Comparison of ENCODE assay signal across 7 cellular contexts in the genomic region with DNA sequence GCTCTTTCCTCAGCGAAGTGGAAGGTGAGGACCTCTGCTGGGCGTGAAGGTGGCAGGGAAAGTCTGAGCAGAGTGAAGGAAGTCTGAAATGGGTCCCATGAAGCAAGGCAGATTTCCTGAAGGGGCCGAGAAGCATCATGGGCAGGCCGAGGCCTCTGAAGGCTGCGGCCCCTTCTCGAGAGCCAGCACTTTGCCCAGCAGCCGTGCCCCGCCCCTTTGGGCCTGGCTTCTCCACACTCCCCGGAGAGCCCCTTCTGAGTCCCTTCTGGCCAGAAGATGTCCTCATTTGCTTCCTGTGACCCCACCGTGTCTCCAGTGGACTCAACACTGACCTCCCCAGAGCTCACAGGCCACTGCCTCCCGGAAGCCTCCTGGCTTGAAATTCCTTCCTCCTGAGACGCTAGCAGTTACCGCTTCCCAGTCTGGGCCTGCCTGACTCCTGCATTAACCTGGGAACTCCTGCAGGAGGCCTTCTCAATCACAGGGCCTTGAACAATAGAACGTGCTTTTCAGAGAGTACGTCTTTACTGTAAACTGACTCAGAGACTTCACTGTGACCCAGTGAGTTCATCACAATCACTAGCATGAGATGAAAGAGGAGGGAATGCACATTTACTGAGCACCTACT.
DNase-seq lines count a peak whose midpoint lies in the region; ATAC-seq, FAIRE-seq and TF ChIP-seq lines count a peak whose summit lies in the region.
"Not testable (repeated sequence)": the region's sequence is repeated elsewhere in the genome, so short reads cannot be mapped to it uniquely, and the experiment has no call there.

No MANE protein-coding gene starts in this region.

- not testable (repeated sequence) for H3K36me3 ChIP-seq in GM23338 (ENCODE audit: insufficient read depth); neural progenitor cell
- peaks cover 30% of the 10 kb centered on the region for H3K36me3 ChIP-seq in astrocyte (ENCODE audit: insufficient read depth, low read length)

- H3K4me1 Mint-ChIP-seq in GM23338 = peaks cover 13% of the 10 kb centered on the region
- H3K4me1 Mint-ChIP-seq in HFFc6 (ENCODE audit: low read depth) = peaks cover 12% of the 10 kb centered on the region
- not testable (repeated sequence) for H3K4me1 Mint-ChIP-seq in astrocyte (ENCODE audit: low read depth, unreplicated experiment)
- peaks cover 15% of the 10 kb centered on the region for H3K4me1 Mint-ChIP-seq in neural progenitor cell

- not testable (repeated sequence) for H3K9me3 Mint-ChIP-seq in GM23338; HFFc6; astrocyte (ENCODE audit: unreplicated experiment); neural progenitor cell

- H3K4me2 ChIP-seq in GM23338; astrocyte (ENCODE audit: low read length); neural progenitor cell: not testable (repeated sequence)

- not testable (repeated sequence) for H4K20me1 ChIP-seq in GM23338 (replicated peaks; ENCODE audit: insufficient read depth); neural progenitor cell (ENCODE audit: low read depth)
- H4K20me1 ChIP-seq in astrocyte (ENCODE audit: insufficient read depth, low read length) = peaks cover 29% of the 10 kb centered on the region

- DNase-seq in DMS53 (lab: John Stamatoyannopoulos, UW) (peak; percentile 6), GM23338 (ENCODE audit: low spot score) (peak; percentile 52), islet precursor cell (peak; percentile 86), neural progenitor cell (ENCODE audit: low spot score) (peak; percentile 27)
- not testable (repeated sequence) for DNase-seq in HFFc6; astrocyte (ENCODE audit: low read depth); foreskin keratinocyte

- not testable (repeated sequence) for H3K9me3 ChIP-seq in astrocyte (ENCODE audit: insufficient read depth, low read depth, low read length); neural progenitor cell (ENCODE audit: low read depth)

- FAIRE-seq in astrocyte (lab: Jason Lieb, UNC) = not testable (repeated sequence)

- H3K27me3 ChIP-seq in GM23338 (ENCODE audit: insufficient read depth); astrocyte (ENCODE audit: insufficient read depth, low read length); foreskin keratinocyte; neural progenitor cell: not testable (repeated sequence)

- H3K27ac Mint-ChIP-seq in GM23338; astrocyte (ENCODE audit: unreplicated experiment); neural progenitor cell: not testable (repeated sequence)
- peak overlapping the region; percentile 49; the same call in 1 of the 2 replicates for H3K27ac Mint-ChIP-seq in HFFc6

- H3K36me3 Mint-ChIP-seq in GM23338 (ENCODE audit: low read depth) = peaks cover 68% of the 10 kb centered on the region
- peaks cover 32% of the 10 kb centered on the region for H3K36me3 Mint-ChIP-seq in HFFc6 (ENCODE audit: low read depth)
- H3K36me3 Mint-ChIP-seq in astrocyte (ENCODE audit: low read depth, unreplicated experiment) = peaks cover 37% of the 10 kb centered on the region
- not testable (repeated sequence) for H3K36me3 Mint-ChIP-seq in neural progenitor cell

- H3K4me3 Mint-ChIP-seq in GM23338, HFFc6, neural progenitor cell: not testable (repeated sequence)
- peak overlapping the region; percentile 7 for H3K4me3 Mint-ChIP-seq in astrocyte (ENCODE audit: unreplicated experiment)

- TF ChIP-seq CTCF in GM23338 (conservative IDR thresholded peaks at IDR 0.05; ENCODE audit: low read depth in 2 of 2) (peak in 1 of 2 experiments; percentile 29; a peak in 2 of 4 replicates), foreskin keratinocyte (conservative IDR thresholded peaks at IDR 0.05) (peak; percentile 8), neural progenitor cell (IDR thresholded peaks at IDR 0.05) (peak; percentile 5)
- TF ChIP-seq CTCF in HFFc6 (IDR thresholded peaks at IDR 0.05); astrocyte (IDR thresholded peaks at IDR 0.05; ENCODE audit: insufficient read depth, low read depth, low read length): not testable (repeated sequence)

- not testable (repeated sequence) for H3K79me2 ChIP-seq in GM23338 (replicated peaks; ENCODE audit: insufficient read depth); astrocyte (ENCODE audit: insufficient read depth, low read length); neural progenitor cell (ENCODE audit: low read depth)

- H2AFZ ChIP-seq in GM23338; astrocyte (ENCODE audit: low read depth, low read length); neural progenitor cell (replicated peaks): not testable (repeated sequence)

- H3F3A ChIP-seq in GM23338 (replicated peaks; ENCODE audit: low read depth) (peaks cover 23% of the 10 kb centered on the region), neural progenitor cell (ENCODE audit: low read depth) (peaks cover 10% of the 10 kb centered on the region)

- peak; percentile 56 for ATAC-seq in GM23338
- ATAC-seq in foreskin keratinocyte = not testable (repeated sequence)

- not testable (repeated sequence) for H3K4me3 ChIP-seq in GM23338; astrocyte (ENCODE audit: insufficient read depth, low read depth, low read length); neural progenitor cell

- not testable (repeated sequence) for H3K9me2 ChIP-seq in GM23338 (ENCODE audit: insufficient read depth)

- not testable (repeated sequence) for H3K27ac ChIP-seq in GM23338 (ENCODE audit: low read depth); astrocyte (ENCODE audit: low read depth, low read length); foreskin keratinocyte; neural progenitor cell

- H3K4me1 ChIP-seq in GM23338 (ENCODE audit: insufficient read depth) = peaks cover 12% of the 10 kb centered on the region
- not testable (repeated sequence) for H3K4me1 ChIP-seq in astrocyte (ENCODE audit: insufficient read depth, low read length); foreskin keratinocyte; neural progenitor cell

- H3K9ac ChIP-seq in astrocyte (ENCODE audit: low read length); neural progenitor cell: not testable (repeated sequence)

- H3K27me3 Mint-ChIP-seq in GM23338 (ENCODE audit: insufficient read depth, low read depth, poor library complexity) = peaks cover 17% of the 10 kb centered on the region
- peaks cover 23% of the 10 kb centered on the region for H3K27me3 Mint-ChIP-seq in HFFc6 (ENCODE audit: insufficient read depth)
- not testable (repeated sequence) for H3K27me3 Mint-ChIP-seq in astrocyte (ENCODE audit: low read depth, unreplicated experiment); neural progenitor cell (ENCODE audit: insufficient read depth, low read depth)
